8 cellular contexts compared by ENCODE assay signal in the genomic region with DNA sequence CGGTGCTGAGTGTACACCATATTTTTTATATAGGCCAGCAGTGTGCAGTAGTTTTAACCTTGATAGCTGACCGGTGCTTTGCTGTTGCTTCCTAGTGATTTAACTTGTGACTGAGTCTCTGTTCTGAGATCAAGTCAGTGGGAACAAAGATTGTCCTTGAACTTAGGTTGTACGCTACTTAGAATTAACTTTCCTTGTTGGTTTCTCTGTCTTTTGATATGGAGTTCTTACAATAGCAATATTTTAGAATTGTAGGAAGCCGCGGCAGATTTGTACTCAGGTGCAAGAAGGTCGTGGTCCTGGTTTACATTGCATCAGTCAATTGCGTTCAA. TPM values are rescaled to one million over a fixed set of nuclear protein-coding genes. Genes with fewer than 3 reads are reported as not detected.
DNase-seq lines count a peak whose midpoint lies in the region; ATAC-seq and TF ChIP-seq lines count a peak whose summit lies in the region.

No MANE protein-coding gene starts in this region.

- H3K9me3 ChIP-seq in BLaER1 (no peaks in the 10 kb centered on the region), ectodermal cell (ENCODE audit: control insufficient read depth, low read length) (no peaks in the 10 kb centered on the region)

- peaks cover 52% of the 10 kb centered on the region for H4K20me1 ChIP-seq in BLaER1

- peaks cover 54% of the 10 kb centered on the region for H3K36me3 ChIP-seq in BLaER1
- peaks cover 11% of the 10 kb centered on the region for H3K36me3 ChIP-seq in ectodermal cell (ENCODE audit: control insufficient read depth, insufficient read depth, low read length)

- H3K4me1 ChIP-seq in BLaER1 (peaks cover 39% of the 10 kb centered on the region), ectodermal cell (ENCODE audit: control insufficient read depth, insufficient read depth, low read length) (no peaks in the 10 kb centered on the region)

- peaks cover 23% of the 10 kb centered on the region for H3K36me3 Mint-ChIP-seq in nephron (ENCODE audit: low read depth)

- peak overlapping the region; percentile 85 to 95 (median 94) for H3K27ac Mint-ChIP-seq in nephron

- ATAC-seq in GM18502 (IDR thresholded peaks at IDR 0.05; ENCODE audit: poor library complexity, unreplicated experiment): no peak

- H3K4me3 ChIP-seq in BLaER1 (peak overlapping the region; percentile 78), LNCaP clone FGC (ENCODE audit: low read depth, low read length) (peak overlapping the region; percentile 98), ectodermal cell (ENCODE audit: insufficient read depth, low read depth, low read length) (peak overlapping the region; percentile 95)

- H3K9ac ChIP-seq in BLaER1: peak overlapping the region; percentile 88

- H3K4me2 ChIP-seq in BLaER1: peak overlapping the region; percentile 87

- H3K27me3 Mint-ChIP-seq in nephron (ENCODE audit: low read depth): no peaks in the 10 kb centered on the region

- peak overlapping the region; percentile 99 to 100 (median 99) for H3K4me3 Mint-ChIP-seq in nephron

- H3K4me1 Mint-ChIP-seq in nephron: peaks cover 15% of the 10 kb centered on the region

- H3K27me3 ChIP-seq in BLaER1 (no peaks in the 10 kb centered on the region), ectodermal cell (ENCODE audit: control insufficient read depth, insufficient read depth, low read length, poor library complexity, severe bottlenecking) (no peaks in the 10 kb centered on the region)

- DNase-seq in LNCaP clone FGC (ENCODE audit: low read depth): no peak
- DNase-seq in DMS53 (lab: John Stamatoyannopoulos, UW): no peak
- no peak for DNase-seq in stimulated activated naive CD4-positive, alpha-beta T cell treated with Interleukin-2 at 50 U/mL for 16 hours (lab: John Stamatoyannopoulos, UW)
- DNase-seq in NCI-H1092 treated with DMSO at 0.1 percent for 48 hours (lab: John Stamatoyannopoulos, UW): no peak

- WGBS in ectodermal cell, 2 experiments: 51 to 53% methylated on average over 7 of the region's 7 CpGs

- H3K9me3 Mint-ChIP-seq in nephron: no peaks in the 10 kb centered on the region

- H3K27ac ChIP-seq in BLaER1 (peak overlapping the region; percentile 91), ectodermal cell (ENCODE audit: insufficient read depth, low read depth, low read length, poor library complexity, severe bottlenecking) (no peak overlapping the region)

- no peak for TF ChIP-seq CTCF in LNCaP clone FGC (IDR thresholded peaks at IDR 0.05; ENCODE audit: control insufficient read depth, extremely low read depth, insufficient read depth)
- no peak for TF ChIP-seq CTCF in nephron (IDR thresholded peaks at IDR 0.05; ENCODE audit: unreplicated experiment in 3 of 3)

RNA-seq across cellular contexts. Expression of gene DDX21, which starts 1.3 kb away (rescaled TPM):
- 67.9 TPM for polyA plus RNA-seq in ectodermal cell (2013, experiment 1 of 4)
- 69.6 TPM for polyA plus RNA-seq in ectodermal cell (2013, experiment 2 of 4)
- 47.2 TPM for polyA plus RNA-seq in ectodermal cell (2013, experiment 3 of 4)
- polyA plus RNA-seq in ectodermal cell (2013, experiment 4 of 4): 49.6 TPM

RNA-seq across cellular contexts. Expression of gene KIFBP, which starts 31.4 kb away (rescaled TPM):
- polyA plus RNA-seq in ectodermal cell (2013, experiment 1 of 4): 31.5 TPM
- 28.0 TPM for polyA plus RNA-seq in ectodermal cell (2013, experiment 2 of 4)
- polyA plus RNA-seq in ectodermal cell (2013, experiment 3 of 4): 29.2 TPM
- polyA plus RNA-seq in ectodermal cell (2013, experiment 4 of 4): 29.7 TPM

RNA-seq across cellular contexts. Expression of gene DDX50, which starts 56.1 kb away (rescaled TPM):
- 78.8 TPM for polyA plus RNA-seq in ectodermal cell (2013, experiment 1 of 4)
- polyA plus RNA-seq in ectodermal cell (2013, experiment 2 of 4): 74.7 TPM
- polyA plus RNA-seq in ectodermal cell (2013, experiment 3 of 4): 62.5 TPM
- 64.2 TPM for polyA plus RNA-seq in ectodermal cell (2013, experiment 4 of 4)
